Comparison of ENCODE assay signal across 24 cellular contexts in the genomic region with DNA sequence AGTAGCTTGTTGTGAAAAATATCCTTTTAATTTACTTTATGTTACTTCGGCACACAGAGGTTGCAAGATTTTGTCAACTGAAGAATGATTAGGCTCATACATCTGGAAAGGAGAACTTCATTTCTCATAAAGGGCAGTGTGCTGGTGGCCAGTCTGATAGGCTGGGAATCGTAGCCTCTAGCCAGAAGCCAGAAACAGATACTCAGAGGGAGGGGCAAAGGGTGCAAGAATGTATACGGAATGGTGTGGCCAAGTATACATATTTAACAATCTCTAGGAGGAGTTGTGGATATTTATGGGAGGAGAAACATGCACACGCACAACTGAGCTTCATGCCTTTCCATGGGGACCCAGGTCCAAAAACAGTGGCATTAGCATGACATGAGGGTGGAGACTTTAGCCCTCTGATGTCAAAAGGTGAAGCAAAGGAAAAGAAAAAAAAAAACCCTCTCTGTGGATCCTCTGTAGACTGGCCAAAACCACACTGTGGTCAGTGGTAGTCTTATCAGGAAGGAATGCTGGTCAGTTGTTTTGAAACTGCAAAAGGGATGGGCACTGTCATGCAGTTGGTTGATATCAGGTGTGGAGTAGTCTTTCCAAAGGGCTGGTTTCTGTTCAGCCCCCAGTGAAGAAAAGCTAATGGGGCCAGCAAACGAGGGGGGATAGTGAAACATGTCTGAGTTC. TPM values are rescaled to one million over a fixed set of nuclear protein-coding genes. Genes with fewer than 3 reads are reported as not detected.
DNase-seq lines count a peak whose midpoint lies in the region; ATAC-seq, FAIRE-seq and TF ChIP-seq lines count a peak whose summit lies in the region.
"Had no signal": no experiment of that assay in that cellular context is flagged by ENCODE, and none has a peak within 500 bp of the region (broad histone marks: within the 10 kb centered on the region; RNA-seq: fewer than 3 reads in every experiment).

No MANE protein-coding gene starts in this region.

- DNase-seq in EL: peak; percentile 53
- DNase-seq in RPMI7951 (ENCODE audit: low read depth): peak; percentile 87
- DNase-seq in cardiac fibroblast (ENCODE audit: low read depth in 2 of 2): peak; percentile 3 to 38
- DNase-seq in mesenchymal stem cell: peak; percentile 45
- no peak for DNase-seq in GM19239 (ENCODE audit: insufficient read length, low spot score)
- DNase-seq in RKO (ENCODE audit: low spot score): no peak
- DNase-seq in activated CD8-positive, alpha-beta T cell treated with anti-CD3 and anti-CD28 coated beads, Interleukin-2, amount 10 ng/mL, durations not matched to agents 7 days and 5 days: no peak
- no peak for DNase-seq in upper lobe of right lung
- DNase-seq: activated CD4-positive, alpha-beta T cell treated with anti-CD3 and anti-CD28 coated beads, Interleukin-2, amount 10 ng/mL, durations not matched to agents 24 days and 14 days; activated naive CD4-positive, alpha-beta T cell treated with Interleukin-2 at 50 U/mL for 16 hours; CD4-positive, alpha-beta memory T cell; dermis blood vessel endothelial cell; DMS79; left lung; mucosa of descending colon; NCI-H1930; NCI-H446 treated with DMSO at 0.1 percent for 48 hours; spleen; stimulated activated CD8-positive, alpha-beta memory T cell treated with anti-CD3 and anti-CD28 coated beads, Interleukin-4, amount 100 ng/mL, for 48 hours; SW 1271 had no signal

- H3K27me3 Mint-ChIP-seq in activated CD8-positive, alpha-beta T cell treated with anti-CD3 and anti-CD28 coated beads, Interleukin-2, amount 10 ng/mL, durations not matched to agents 7 days and 5 days (ENCODE audit: low read depth): peaks cover 3% of the 10 kb centered on the region

- H3K4me2 ChIP-seq in mesenchymal stem cell (ENCODE audit: low read length, poor library complexity, severe bottlenecking): no peak overlapping the region

- no peak overlapping the region for H4K91ac ChIP-seq in mesenchymal stem cell (ENCODE audit: low read length)

- H3K23ac ChIP-seq in mesenchymal stem cell (ENCODE audit: low read length in 2 of 2): no peak overlapping the region

- H3K79me1 ChIP-seq in mesenchymal stem cell (replicated peaks; ENCODE audit: low read length, poor library complexity, severe bottlenecking): no peaks in the 10 kb centered on the region

- no peak overlapping the region for H3K4ac ChIP-seq in mesenchymal stem cell (ENCODE audit: low read depth in 1 of 2, low read length in 2 of 2)

- H3K4me1 ChIP-seq in mesenchymal stem cell (ENCODE audit: control insufficient read depth, insufficient read depth, low read depth, low read length): no peaks in the 10 kb centered on the region
- peaks cover 9% of the 10 kb centered on the region for H3K4me1 ChIP-seq in upper lobe of right lung
- H3K4me1 ChIP-seq: HAP-1, left lung had no signal

- H2BK5ac ChIP-seq in mesenchymal stem cell (ENCODE audit: low read depth, low read length, poor library complexity, severe bottlenecking): no peak overlapping the region

- no peaks in the 10 kb centered on the region for H3K36me3 Mint-ChIP-seq in activated CD8-positive, alpha-beta T cell treated with anti-CD3 and anti-CD28 coated beads, Interleukin-2, amount 10 ng/mL, durations not matched to agents 7 days and 5 days (ENCODE audit: low read depth)
- H3K36me3 Mint-ChIP-seq: brain; CD4-positive, alpha-beta memory T cell had no signal

- POLR2A ChIA-PET in activated CD8-positive, alpha-beta T cell treated with anti-CD3 and anti-CD28 coated beads, Interleukin-2, amount 10 ng/mL, durations not matched to agents 7 days and 5 days (lab: Charles Lee): no interaction called here

- 86% methylated on average over 5 of the region's 5 CpGs for WGBS in mesenchymal stem cell

- H3K9me3 Mint-ChIP-seq in activated CD8-positive, alpha-beta T cell treated with anti-CD3 and anti-CD28 coated beads, Interleukin-2, amount 10 ng/mL, durations not matched to agents 7 days and 5 days (ENCODE audit: insufficient read depth): no peaks in the 10 kb centered on the region

- H3K9ac ChIP-seq in mesenchymal stem cell (ENCODE audit: low read length): peak overlapping the region; percentile 49

- peaks cover 11% of the 10 kb centered on the region for H3K9me3 ChIP-seq in mesenchymal stem cell (ENCODE audit: control insufficient read depth, low read length)
- H3K9me3 ChIP-seq in upper lobe of right lung: no peaks in the 10 kb centered on the region
- H3K9me3 ChIP-seq: HAP-1, mucosa of descending colon had no signal

- no peaks in the 10 kb centered on the region for H3K4me1 Mint-ChIP-seq in activated CD8-positive, alpha-beta T cell treated with anti-CD3 and anti-CD28 coated beads, Interleukin-2, amount 10 ng/mL, durations not matched to agents 7 days and 5 days (ENCODE audit: low read depth)
- H3K4me1 Mint-ChIP-seq: activated CD4-positive, alpha-beta T cell treated with anti-CD3 and anti-CD28 coated beads, Interleukin-2, amount 10 ng/mL, durations not matched to agents 24 days and 14 days; CD4-positive, alpha-beta memory T cell had no signal

- no peak overlapping the region for H2AK5ac ChIP-seq in mesenchymal stem cell (ENCODE audit: low read length, severe bottlenecking)

- H3K27ac ChIP-seq in mesenchymal stem cell (ENCODE audit: low read length, poor library complexity, severe bottlenecking) (no peak overlapping the region), upper lobe of right lung (no peak overlapping the region)
- H3K27ac ChIP-seq: left lung, spleen had no signal

- H2BK120ac ChIP-seq in mesenchymal stem cell (ENCODE audit: low read depth, low read length): no peak overlapping the region

- H3K4me3 ChIP-seq in cardiac fibroblast (replicated peaks in 1 of 2; ENCODE audit: low read depth in 2 of 2, low read length in 2 of 2) (no peak overlapping the region), mesenchymal stem cell (ENCODE audit: insufficient read depth in 1 of 2, low read depth in 1 of 2, low read length in 2 of 2) (peak overlapping the region in 1 of 2 experiments; percentile 30), upper lobe of right lung (no peak overlapping the region)
- H3K4me3 ChIP-seq: HAP-1, left lung, mucosa of descending colon, spleen had no signal

- H3K36me3 ChIP-seq in mesenchymal stem cell (ENCODE audit: control insufficient read depth in 1 of 2, insufficient read depth in 2 of 2, low read depth in 1 of 2, low read length in 2 of 2): no peaks in the 10 kb centered on the region
- H3K36me3 ChIP-seq in upper lobe of right lung: no peaks in the 10 kb centered on the region
- H3K36me3 ChIP-seq: HAP-1, left lung, spleen had no signal

- CTCF ChIA-PET in activated CD8-positive, alpha-beta T cell treated with anti-CD3 and anti-CD28 coated beads, Interleukin-2, amount 10 ng/mL, durations not matched to agents 7 days and 5 days (lab: Charles Lee): interaction anchor here (1.3 kb wide), 1 partner anchor 19 kb away, joined by 4 read pairs; no protein-coding TSS in a partner anchor

- no peak overlapping the region for H3K14ac ChIP-seq in mesenchymal stem cell (ENCODE audit: low read length in 2 of 2)

- H3K27me3 ChIP-seq in mesenchymal stem cell (ENCODE audit: control insufficient read depth in 1 of 2, insufficient read depth in 1 of 2, low read length in 2 of 2): peaks cover 1 to 8% of the 10 kb centered on the region in 2 experiments
- H3K27me3 ChIP-seq in upper lobe of right lung: no peaks in the 10 kb centered on the region

- no peak overlapping the region for H2BK15ac ChIP-seq in mesenchymal stem cell (ENCODE audit: low read depth, poor library complexity, severe bottlenecking)

- H3K27ac Mint-ChIP-seq in activated CD8-positive, alpha-beta T cell treated with anti-CD3 and anti-CD28 coated beads, Interleukin-2, amount 10 ng/mL, durations not matched to agents 7 days and 5 days: no peak overlapping the region
- H3K27ac Mint-ChIP-seq: activated CD4-positive, alpha-beta T cell treated with anti-CD3 and anti-CD28 coated beads, Interleukin-2, amount 10 ng/mL, durations not matched to agents 24 days and 14 days; brain; CD4-positive, alpha-beta memory T cell had no signal

- intact Hi-C loops in upper lobe of right lung (cut with DNase I): no loop called here

- no peak for TF ChIP-seq CTCF in cardiac fibroblast (IDR thresholded peaks at IDR 0.05; ENCODE audit: low read depth, low read length)
- no peak for TF ChIP-seq CTCF in upper lobe of right lung (IDR thresholded peaks at IDR 0.05)

- H3K18ac ChIP-seq in mesenchymal stem cell (ENCODE audit: low read depth in 1 of 2, low read length in 2 of 2): no peak overlapping the region

- no peak overlapping the region for H3K4me3 Mint-ChIP-seq in activated CD8-positive, alpha-beta T cell treated with anti-CD3 and anti-CD28 coated beads, Interleukin-2, amount 10 ng/mL, durations not matched to agents 7 days and 5 days
- H3K4me3 Mint-ChIP-seq: activated CD4-positive, alpha-beta T cell treated with anti-CD3 and anti-CD28 coated beads, Interleukin-2, amount 10 ng/mL, durations not matched to agents 24 days and 14 days; brain; CD4-positive, alpha-beta memory T cell had no signal

- H2AFZ ChIP-seq in mesenchymal stem cell (ENCODE audit: low read depth, low read length): no peak overlapping the region

- no peak for ATAC-seq in activated CD8-positive, alpha-beta T cell treated with anti-CD3 and anti-CD28 coated beads, Interleukin-2, amount 10 ng/mL, durations not matched to agents 7 days and 5 days
- ATAC-seq in upper lobe of right lung: no peak
- ATAC-seq: mucosa of descending colon had no signal

- no peak for FAIRE-seq in GM19239 (lab: Jason Lieb, UNC)
- FAIRE-seq: endothelial cell of umbilical vein, TTC549 had no signal

- H2BK12ac ChIP-seq in mesenchymal stem cell (ENCODE audit: low read length in 2 of 2): no peak overlapping the region

- H4K8ac ChIP-seq in mesenchymal stem cell (ENCODE audit: low read length): no peak overlapping the region

RNA-seq across cellular contexts. Expression of a gene that starts 34.9 kb away (rescaled TPM):
- total RNA-seq in RPMI7951 (2014; rRNA removed; shearing (Covaris generic)): 1.6 and 4.7 TPM in 2 replicates
- polyA plus RNA-seq in mesenchymal stem cell (2013, experiment 1 of 2): 19.1 TPM
- 20.6 TPM for polyA plus RNA-seq in mesenchymal stem cell (2013, experiment 2 of 2)
- total RNA-seq in activated CD8-positive, alpha-beta T cell treated with anti-CD3 and anti-CD28 coated beads, Interleukin-2, amount 10 ng/mL, durations not matched to agents 7 days and 5 days: not detected
- total RNA-seq in upper lobe of right lung: 27.6 TPM
- total RNA-seq: activated CD4-positive, alpha-beta T cell treated with anti-CD3 and anti-CD28 coated beads, Interleukin-2, amount 10 ng/mL, durations not matched to agents 24 days and 14 days; CD4-positive, alpha-beta memory T cell had no signal
- polyA plus RNA-seq: CD4-positive, alpha-beta memory T cell had no signal

Comparison
In these comparisons a context has a peak if more than half of its experiments do, and no peak if none do; other contexts are left out.
1. DNase-seq: peak in EL (single experiment), RPMI7951 (single experiment), cardiac fibroblast (2 of 2) and mesenchymal stem cell (single experiment); none in GM19239 (single experiment), RKO (single experiment), activated CD8-positive, alpha-beta T cell treated with anti-CD3 and anti-CD28 coated beads, Interleukin-2, amount 10 ng/mL, durations not matched to agents 7 days and 5 days (single experiment) and upper lobe of right lung (single experiment).